Comparison of ENCODE assay signal across 30 cellular contexts in the genomic region with DNA sequence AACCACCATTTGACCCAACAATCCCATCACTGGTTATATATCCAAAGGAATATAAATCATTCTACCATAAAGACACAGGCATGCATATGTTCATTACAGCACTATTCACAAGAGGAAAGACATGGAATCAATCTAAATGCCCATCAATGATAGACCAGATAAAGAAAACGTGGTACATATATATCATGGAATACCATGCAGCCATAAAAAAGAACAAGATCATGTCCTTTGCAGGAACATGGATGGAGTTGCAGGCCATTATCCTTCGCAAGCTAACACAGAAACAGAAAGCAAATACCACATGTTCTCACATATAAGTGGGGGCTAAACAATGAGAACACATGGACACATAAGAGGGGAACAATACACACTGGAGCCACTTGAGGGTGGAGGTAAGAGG.
"Had no signal": no experiment of that assay in that cellular context is flagged by ENCODE, and none has a peak within 500 bp of the region (broad histone marks: within the 10 kb centered on the region; RNA-seq: fewer than 3 reads in every experiment).

No MANE protein-coding gene starts in this region.

- H3K27me3 ChIP-seq: ascending aorta, cardiac muscle cell had no signal

- H3K27ac ChIP-seq: ascending aorta, cardiac muscle cell, WERI-Rb-1 had no signal

- H3K4me3 ChIP-seq: ascending aorta, cardiac muscle cell had no signal

- H3K4me1 ChIP-seq: ascending aorta had no signal

- H3K9me3 ChIP-seq: ascending aorta had no signal

- ATAC-seq: activated CD4-positive, alpha-beta T cell treated with anti-CD3 and anti-CD28 coated beads for 36 hours; activated CD4-positive, CD25-positive, alpha-beta regulatory T cell treated with anti-CD3 and anti-CD28 coated beads, Interleukin-2, amount 50 U/mL, for 24 hours; activated CD8-positive, alpha-beta memory T cell treated with anti-CD3 and anti-CD28 coated beads, Interleukin-2, amount 10 ng/mL, durations not matched to agents 7 days and 5 days; activated CD8-positive, alpha-beta T cell treated with anti-CD3 and anti-CD28 coated beads, Interleukin-2, amount 10 ng/mL, durations not matched to agents 7 days and 5 days; activated naive CD8-positive, alpha-beta T cell treated with anti-CD3 and anti-CD28 coated beads, Interleukin-2, amount 50 U/mL, for 24 hours; WTC11 had no signal

- DNase-seq: activated CD4-positive, alpha-beta memory T cell treated with anti-CD3 and anti-CD28 coated beads, Interleukin-2, amount 10 ng/mL, durations not matched to agents 7 days and 5 days; activated CD4-positive, alpha-beta T cell treated with anti-CD3 and anti-CD28 coated beads for 1 hour; activated CD4-positive, alpha-beta T cell treated with anti-CD3 and anti-CD28 coated beads for 36 hours; activated CD4-positive, alpha-beta T cell treated with anti-CD3 and anti-CD28 coated beads for 48 hours; activated CD4-positive, alpha-beta T cell treated with anti-CD3 and anti-CD28 coated beads, Interleukin-2, amount 10 ng/mL, durations not matched to agents 7 days and 5 days; activated CD4-positive, alpha-beta T cell treated with anti-CD3 and anti-CD28 coated beads, Interleukin-2, amount 50 U/mL, for 48 hours; activated CD4-positive, CD25-positive, alpha-beta regulatory T cell; activated CD8-positive, alpha-beta memory T cell treated with anti-CD3 and anti-CD28 coated beads for 24 hours; activated CD8-positive, alpha-beta memory T cell treated with anti-CD3 and anti-CD28 coated beads, Interleukin-2, amount 10 ng/mL, durations not matched to agents 7 days and 5 days; activated CD8-positive, alpha-beta memory T cell treated with anti-CD3 and anti-CD28 coated beads, Interleukin-2, amount 50 U/mL, for 48 hours; activated CD8-positive, alpha-beta T cell treated with anti-CD3 and anti-CD28 coated beads, Interleukin-2, amount 10 ng/mL, durations not matched to agents 7 days and 5 days; activated effector memory CD4-positive, alpha-beta T cell treated with Interleukin-2 at 50 U/mL for 16 hours; activated gamma-delta T cell; activated naive CD4-positive, alpha-beta T cell treated with anti-CD3 and anti-CD28 coated beads, Interleukin-2, amount 10 ng/mL, durations not matched to agents 7 days and 5 days; activated naive CD4-positive, alpha-beta T cell treated with Interleukin-2 at 50 U/mL for 16 hours; activated naive CD8-positive, alpha-beta T cell treated with anti-CD3 and anti-CD28 coated beads, Interleukin-2, amount 10 ng/mL, durations not matched to agents 7 days and 5 days; activated naive CD8-positive, alpha-beta T cell treated with anti-CD3 and anti-CD28 coated beads, Interleukin-2, amount 50 U/mL, for 24 hours; activated T-cell treated with anti-CD3 and anti-CD28 coated beads, Interleukin-2, amount 50 U/mL, for 24 hours; activated T-cell treated with anti-CD3 and anti-CD28 coated beads, Interleukin-2, amount 50 U/mL, for 48 hours; amygdala; anterior cingulate cortex; caudate nucleus; cerebellar nuclear complex; T-helper 2 cell; T-helper 9 cell; WERI-Rb-1 had no signal
